ENCODE assay signal across 1 cellular context in genomic region chr1:155324041-155324716, GRCh38.
TF ChIP-seq lines count a peak whose summit lies in the region.

No MANE protein-coding gene starts in this region.

TF ChIP-seq in SK-N-SH, 30 proteins besides CTCF, POLR2A, EP300 and RAD21 (continued from another document):
- TF ChIP-seq USF2 (IDR thresholded peaks at IDR 0.05; ENCODE audit: borderline replicate concordance, low read depth, low read length) (peak; percentile 91), RCOR1 (IDR thresholded peaks at IDR 0.05; ENCODE audit: low read length) (peak; percentile 21; the same call in 1 of the 2 replicates), CHD2 (IDR thresholded peaks at IDR 0.05; ENCODE audit: low read length, partially characterized antibody) (peak; percentile 49), SIN3A (IDR thresholded peaks at IDR 0.05; ENCODE audit: borderline replicate concordance, low read depth, low read length) (peak; percentile 27; the same call in 1 of the 2 replicates), TAF1 (IDR thresholded peaks at IDR 0.05; ENCODE audit: borderline replicate concordance, low read depth, low read length) (peak; percentile 46), FOXM1 (IDR thresholded peaks at IDR 0.05; ENCODE audit: low read depth) (no peak), TCF12 (IDR thresholded peaks at IDR 0.05) (peak; percentile 6; the same call in 1 of the 2 replicates), ELF1 (IDR thresholded peaks at IDR 0.05) (peak; percentile 29; the same call in 1 of the 2 replicates), GATA2 (CRISPR knock-in tag; IDR thresholded peaks at IDR 0.05) (no peak), GABPA (IDR thresholded peaks at IDR 0.05; ENCODE audit: low read depth) (peak; percentile 2; the same call in 1 of the 2 replicates), POLR2AphosphoS5 (IDR thresholded peaks at IDR 0.05; ENCODE audit: low read depth, low read length) (peak; percentile 63), USF1 (IDR thresholded peaks at IDR 0.05; ENCODE audit: borderline replicate concordance, low read depth) (peak; percentile 99)
